8 cellular contexts compared by ENCODE assay signal in genomic region chr2:69013123-69013836, GRCh38. TPM values are rescaled to one million over a fixed set of nuclear protein-coding genes. Genes with fewer than 3 reads are reported as not detected.
DNase-seq lines count a peak whose midpoint lies in the region; ATAC-seq and TF ChIP-seq lines count a peak whose summit lies in the region.

Gene ANTXR1, plus strand, starts transcription at chr2:69013179. Its CDS starts 321 bp downstream, at chr2:69013500.

- TF ChIP-seq CTCF in neural crest cell (conservative IDR thresholded peaks at IDR 0.05) = peak; percentile 49

- no peaks in the 10 kb centered on the region for H3K36me3 Mint-ChIP-seq in activated naive CD4-positive, alpha-beta T cell treated with anti-CD3 and anti-CD28 coated beads for 36 hours (ENCODE audit: low read depth)
- no peaks in the 10 kb centered on the region for H3K36me3 Mint-ChIP-seq in neural crest cell (ENCODE audit: low read depth)

- peak; percentile 65 for DNase-seq in activated effector memory CD4-positive, alpha-beta T cell treated with anti-CD3 and anti-CD28 coated beads, Interleukin-2, amount 50 U/mL, for 16 hours
- no peak for DNase-seq in activated effector memory CD4-positive, alpha-beta T cell treated with Interleukin-2 at 50 U/mL for 16 hours
- DNase-seq in NCI-H2171 treated with DMSO at 0.1 percent for 48 hours (lab: John Stamatoyannopoulos, UW) (peak; percentile 88), globus pallidus (ENCODE audit: low spot score) (peak; percentile 31), neural crest cell (ENCODE audit: low read depth, low spot score) (peak; percentile 51)
- DNase-seq in activated naive CD4-positive, alpha-beta T cell treated with anti-CD3 and anti-CD28 coated beads for 36 hours = peak; percentile 17

- peaks cover 33% of the 10 kb centered on the region for H3K27me3 Mint-ChIP-seq in activated naive CD4-positive, alpha-beta T cell treated with anti-CD3 and anti-CD28 coated beads for 36 hours (ENCODE audit: low read depth)
- peaks cover 58% of the 10 kb centered on the region for H3K27me3 Mint-ChIP-seq in neural crest cell (ENCODE audit: low read depth)

- CTCF ChIA-PET in activated naive CD4-positive, alpha-beta T cell treated with anti-CD3 and anti-CD28 coated beads for 36 hours (lab: Charles Lee) = interaction anchor here (0.6 to 1.0 kb wide), 5 partner anchors 35 to 192 kb away, joined by 3 to 4 read pairs (median 3); no protein-coding TSS in a partner anchor

- ATAC-seq in HG03378 (IDR thresholded peaks at IDR 0.05; ENCODE audit: unreplicated experiment) = no peak
- ATAC-seq in HG03565 (IDR thresholded peaks at IDR 0.05; ENCODE audit: unreplicated experiment) = no peak

- H3K27ac Mint-ChIP-seq in activated naive CD4-positive, alpha-beta T cell treated with anti-CD3 and anti-CD28 coated beads for 36 hours = no peak within 1 kb of the TSS
- peak within 1 kb of the TSS; percentile 92 for H3K27ac Mint-ChIP-seq in neural crest cell (ENCODE audit: unreplicated experiment)

- H3K9me3 Mint-ChIP-seq in activated naive CD4-positive, alpha-beta T cell treated with anti-CD3 and anti-CD28 coated beads for 36 hours = no peaks in the 10 kb centered on the region
- no peaks in the 10 kb centered on the region for H3K9me3 Mint-ChIP-seq in neural crest cell

- intact Hi-C loops in activated naive CD4-positive, alpha-beta T cell treated with anti-CD3 and anti-CD28 coated beads for 36 hours (cut with micrococcal nuclease) = loop anchor here (1.0 to 5.0 kb wide), 2 partner anchors 71 to 294 kb away; no protein-coding TSS in a partner anchor

- H3K4me3 Mint-ChIP-seq in activated naive CD4-positive, alpha-beta T cell treated with anti-CD3 and anti-CD28 coated beads for 36 hours = peak within 1 kb of the TSS; percentile 68
- H3K4me3 Mint-ChIP-seq in neural crest cell = peak within 1 kb of the TSS; percentile 98

- H3K4me1 Mint-ChIP-seq in activated naive CD4-positive, alpha-beta T cell treated with anti-CD3 and anti-CD28 coated beads for 36 hours (ENCODE audit: low read depth) = peaks cover 10% of the 10 kb centered on the region
- peaks cover 31% of the 10 kb centered on the region for H3K4me1 Mint-ChIP-seq in neural crest cell

RNA-seq across cellular contexts. Expression of gene ANTXR1, which starts in this region (rescaled TPM):
- under 1 TPM in 1 of 2 experiments, not detected in 1; 0.17 TPM for total RNA-seq in activated naive CD4-positive, alpha-beta T cell treated with anti-CD3 and anti-CD28 coated beads for 36 hours
- 60.2 and 61.1 TPM in 2 replicates for total RNA-seq in neural crest cell

Comparison
In these comparisons a context has a peak if more than half of its experiments do, and no peak if none do; other contexts are left out.
1. RNA of gene ANTXR1 (total RNA-seq): 60.2 to 61.1 TPM in neural crest cell; 0.17 TPM in activated naive CD4-positive, alpha-beta T cell treated with anti-CD3 and anti-CD28 coated beads for 36 hours; every median in the first group is over 10 times any median in the second.
2. Peak in DNase-seq in activated naive CD4-positive, alpha-beta T cell treated with anti-CD3 and anti-CD28 coated beads for 36 hours; RNA of the gene not detected or under 1 TPM.